2 cellular contexts compared by ENCODE assay signal in genomic region chr22:37231406-37232139, GRCh38.
A peak's percentile ranks its signal among the peaks of the same experiment; 100 is the strongest.
TF ChIP-seq lines count a peak whose summit lies in the region.

No MANE protein-coding gene starts in this region.

TF ChIP-seq in GM12878, 131 proteins besides CTCF, POLR2A, EP300 and RAD21:
- TF ChIP-seq HDGF (IDR thresholded peaks at IDR 0.05), result peak; percentile 95
- TF ChIP-seq SREBF2 (IDR thresholded peaks at IDR 0.05; ENCODE audit: low read length), result no peak

TF ChIP-seq in GM23338, 12 proteins besides CTCF, POLR2A, EP300 and RAD21:
- no peak for TF ChIP-seq EZH2phosphoT487 (IDR thresholded peaks at IDR 0.05; ENCODE audit: unreplicated experiment)
- TF ChIP-seq ZNF114 (CRISPR knock-in tag; IDR thresholded peaks at IDR 0.05), result no peak
- TF ChIP-seq POLR2AphosphoS5 (IDR thresholded peaks at IDR 0.05; ENCODE audit: low read depth), result no peak
- TF ChIP-seq NANOG (IDR thresholded peaks at IDR 0.05; ENCODE audit: borderline replicate concordance), result no peak
- TF ChIP-seq ZNF331 (CRISPR knock-in tag; IDR thresholded peaks at IDR 0.05; ENCODE audit: low read depth), result no peak
- no peak for TF ChIP-seq EZH2 (IDR thresholded peaks at IDR 0.05; ENCODE audit: low read depth, unreplicated experiment)
- no peak for TF ChIP-seq STAT1 (IDR thresholded peaks at IDR 0.05; ENCODE audit: unreplicated experiment)
- no peak for TF ChIP-seq CREB1 (CRISPR knock-in tag; IDR thresholded peaks at IDR 0.05; ENCODE audit: low read depth)
TF ChIP-seq in GM23338: peak in this region for 0.
